In the genomic region with DNA sequence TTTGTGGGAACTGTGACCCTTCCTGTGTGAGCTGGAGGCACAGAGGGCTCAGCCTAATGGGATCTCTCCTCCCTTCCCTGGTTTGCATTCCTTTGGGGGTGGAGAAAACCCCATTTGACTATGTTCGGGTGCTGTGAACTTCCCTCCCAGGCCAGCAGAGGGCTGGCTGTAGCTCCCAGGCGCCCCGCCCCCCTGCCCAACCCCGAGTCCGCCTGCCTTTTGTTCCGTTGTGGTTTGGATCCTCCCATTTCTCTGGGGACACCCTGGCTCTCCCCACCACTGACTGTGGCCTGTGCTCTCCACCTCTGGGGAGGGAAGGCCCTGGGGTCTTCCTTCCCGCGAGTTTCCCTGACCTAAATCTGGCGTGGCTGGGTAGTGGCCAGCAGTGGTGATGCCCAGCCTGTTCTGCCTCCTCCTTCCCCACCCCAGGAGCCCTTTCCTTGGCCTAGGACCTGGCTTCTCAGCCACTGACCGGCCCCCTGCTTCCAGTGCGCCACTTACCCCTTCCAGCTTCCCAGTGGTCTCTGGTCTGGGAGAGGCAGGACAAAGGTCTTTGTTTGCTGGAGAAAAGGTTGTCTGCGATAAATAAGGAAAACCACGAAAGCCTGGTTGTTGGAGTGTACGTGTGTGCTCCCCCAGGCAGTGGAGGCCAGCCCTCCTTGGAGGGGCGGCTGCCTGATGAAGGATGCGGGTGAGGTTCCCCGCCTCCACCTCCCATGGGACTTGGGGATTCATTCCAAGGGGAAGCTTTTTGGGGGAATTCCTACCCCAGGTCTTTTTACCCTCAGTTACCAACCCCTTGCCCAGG, we compare ENCODE assay signal across 1 cellular context.
A peak's percentile ranks its signal among the peaks of the same experiment; 100 is the strongest.
TF ChIP-seq lines count a peak whose summit lies in the region.

No MANE protein-coding gene starts in this region.

TF ChIP-seq in GM12878, 131 proteins besides CTCF, POLR2A, EP300 and RAD21 (continued from another document):
- TF ChIP-seq IKZF2 (IDR thresholded peaks at IDR 0.05) (peak in 1 of 2 experiments; percentile 58; a peak in 2 of 4 replicates), E4F1 (IDR thresholded peaks at IDR 0.05; ENCODE audit: borderline replicate concordance, partially characterized antibody) (no peak), CHD2 (IDR thresholded peaks at IDR 0.05; ENCODE audit: borderline replicate concordance, low read depth, low read length) (peak; percentile 43; the same call in 1 of the 2 replicates), SMARCA5 (IDR thresholded peaks at IDR 0.05) (peak; percentile 77; the same call in 1 of the 2 replicates), NR2F1 (conservative IDR thresholded peaks at IDR 0.05) (0 out of 2 replicates have a peak, but pooled peaks have one; percentile 35), GATAD2B (conservative IDR thresholded peaks at IDR 0.05; ENCODE audit: low read depth) (0 out of 2 replicates have a peak, but pooled peaks have one; percentile 26), BMI1 (IDR thresholded peaks at IDR 0.05; ENCODE audit: borderline replicate concordance) (no peak), TCF12 (IDR thresholded peaks at IDR 0.05; ENCODE audit: low read depth, low read length) (no peak), NKRF (conservative IDR thresholded peaks at IDR 0.05) (peak; percentile 67), TAF1 (IDR thresholded peaks at IDR 0.05; ENCODE audit: borderline replicate concordance, low read depth, low read length) (no peak), RUNX3 (IDR thresholded peaks at IDR 0.05; ENCODE audit: low read length) (peak; percentile 71), IRF4 (IDR thresholded peaks at IDR 0.05; ENCODE audit: low read depth, low read length) (peak; percentile 46; the same call in 1 of the 2 replicates), BHLHE40 (IDR thresholded peaks at IDR 0.05; ENCODE audit: borderline replicate concordance in 1 of 2, low read depth in 2 of 2, low read length in 1 of 2) (peak; percentile 24 to 36; a peak in 2 of 4 replicates), HDGF (IDR thresholded peaks at IDR 0.05) (peak; percentile 92), BACH1 (IDR thresholded peaks at IDR 0.05; ENCODE audit: borderline replicate concordance) (0 out of 2 replicates have a peak, but pooled peaks have one; percentile 12)
